Comparison of ENCODE assay signal across 1 cellular context in the genomic region with DNA sequence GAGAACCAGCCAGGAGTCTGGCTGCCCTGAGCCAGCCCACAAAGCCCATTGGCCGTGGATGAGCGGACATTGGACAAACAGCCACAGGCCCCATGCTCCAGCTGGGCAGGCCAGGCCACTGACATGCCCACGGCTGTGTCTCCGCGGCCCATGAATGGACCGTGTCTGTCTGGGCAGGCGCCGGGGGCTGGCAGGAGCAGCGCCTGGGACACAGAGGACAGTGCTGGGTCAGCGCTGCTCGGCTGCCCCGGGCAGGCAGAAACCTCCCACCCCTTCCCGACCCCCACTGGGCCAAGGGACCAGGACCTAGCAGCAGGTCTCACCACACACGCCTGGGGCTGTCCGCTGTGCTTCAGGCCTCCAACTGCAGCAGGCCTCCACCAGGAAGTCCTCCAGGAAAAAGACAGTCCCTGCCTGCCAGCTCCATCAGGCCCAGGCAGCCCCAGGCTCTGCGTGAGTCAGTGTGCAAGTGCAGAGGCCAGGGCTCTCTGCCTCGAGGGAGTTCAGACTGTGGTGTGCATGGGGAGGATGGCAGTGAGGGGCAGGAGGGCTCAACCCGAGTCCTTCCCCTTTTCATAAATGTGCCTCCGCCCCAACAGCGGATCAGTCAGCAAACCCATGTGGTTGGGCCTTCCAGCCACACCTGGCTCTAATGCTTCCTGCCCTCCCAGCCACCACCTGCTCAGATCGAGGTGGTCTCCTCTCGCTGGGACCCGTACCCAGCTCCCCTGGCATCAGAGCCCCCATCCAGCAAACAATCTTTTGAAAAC.
TF ChIP-seq lines count a peak whose summit lies in the region.

No MANE protein-coding gene starts in this region.

TF ChIP-seq in HepG2, 621 proteins besides CTCF, POLR2A, EP300 and RAD21 (continued from another document and continues in another):
- TF ChIP-seq, protein P1, sequence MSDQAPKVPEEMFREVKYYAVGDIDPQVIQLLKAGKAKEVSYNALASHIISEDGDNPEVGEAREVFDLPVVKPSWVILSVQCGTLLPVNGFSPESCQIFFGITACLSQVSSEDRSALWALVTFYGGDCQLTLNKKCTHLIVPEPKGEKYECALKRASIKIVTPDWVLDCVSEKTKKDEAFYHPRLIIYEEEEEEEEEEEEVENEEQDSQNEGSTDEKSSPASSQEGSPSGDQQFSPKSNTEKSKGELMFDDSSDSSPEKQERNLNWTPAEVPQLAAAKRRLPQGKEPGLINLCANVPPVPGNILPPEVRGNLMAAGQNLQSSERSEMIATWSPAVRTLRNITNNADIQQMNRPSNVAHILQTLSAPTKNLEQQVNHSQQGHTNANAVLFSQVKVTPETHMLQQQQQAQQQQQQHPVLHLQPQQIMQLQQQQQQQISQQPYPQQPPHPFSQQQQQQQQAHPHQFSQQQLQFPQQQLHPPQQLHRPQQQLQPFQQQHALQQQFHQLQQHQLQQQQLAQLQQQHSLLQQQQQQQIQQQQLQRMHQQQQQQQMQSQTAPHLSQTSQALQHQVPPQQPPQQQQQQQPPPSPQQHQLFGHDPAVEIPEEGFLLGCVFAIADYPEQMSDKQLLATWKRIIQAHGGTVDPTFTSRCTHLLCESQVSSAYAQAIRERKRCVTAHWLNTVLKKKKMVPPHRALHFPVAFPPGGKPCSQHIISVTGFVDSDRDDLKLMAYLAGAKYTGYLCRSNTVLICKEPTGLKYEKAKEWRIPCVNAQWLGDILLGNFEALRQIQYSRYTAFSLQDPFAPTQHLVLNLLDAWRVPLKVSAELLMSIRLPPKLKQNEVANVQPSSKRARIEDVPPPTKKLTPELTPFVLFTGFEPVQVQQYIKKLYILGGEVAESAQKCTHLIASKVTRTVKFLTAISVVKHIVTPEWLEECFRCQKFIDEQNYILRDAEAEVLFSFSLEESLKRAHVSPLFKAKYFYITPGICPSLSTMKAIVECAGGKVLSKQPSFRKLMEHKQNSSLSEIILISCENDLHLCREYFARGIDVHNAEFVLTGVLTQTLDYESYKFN (CRISPR knock-in tag; conservative IDR thresholded peaks at IDR 0.05) = no peak
- TF ChIP-seq HHEX (CRISPR knock-in tag; IDR thresholded peaks at IDR 0.05) = no peak
- TF ChIP-seq, protein P2, sequence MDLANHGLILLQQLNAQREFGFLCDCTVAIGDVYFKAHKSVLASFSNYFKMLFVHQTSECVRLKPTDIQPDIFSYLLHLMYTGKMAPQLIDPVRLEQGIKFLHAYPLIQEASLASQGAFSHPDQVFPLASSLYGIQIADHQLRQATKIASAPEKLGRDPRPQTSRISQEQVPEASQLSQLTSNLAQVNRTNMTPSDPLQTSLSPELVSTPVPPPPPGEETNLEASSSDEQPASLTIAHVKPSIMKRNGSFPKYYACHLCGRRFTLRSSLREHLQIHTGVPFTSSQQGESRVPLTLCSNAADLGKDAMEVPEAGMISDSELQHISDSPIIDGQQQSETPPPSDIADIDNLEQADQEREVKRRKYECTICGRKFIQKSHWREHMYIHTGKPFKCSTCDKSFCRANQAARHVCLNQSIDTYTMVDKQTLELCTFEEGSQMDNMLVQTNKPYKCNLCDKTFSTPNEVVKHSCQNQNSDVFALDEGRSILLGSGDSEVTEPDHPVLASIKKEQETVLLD (CRISPR knock-in tag; IDR thresholded peaks at IDR 0.05; ENCODE audit: low read depth) = no peak
- no peak for TF ChIP-seq ZFP62 (CRISPR knock-in tag; IDR thresholded peaks at IDR 0.05)
- no peak for TF ChIP-seq NBN (conservative IDR thresholded peaks at IDR 0.05)
- no peak for TF ChIP-seq PCBP2 (optimal IDR thresholded peaks at IDR 0.05; ENCODE audit: low read depth, low read length, poor library complexity, severe bottlenecking)
- no peak for TF ChIP-seq ARNTL (CRISPR knock-in tag; IDR thresholded peaks at IDR 0.05)
- TF ChIP-seq, protein P3, sequence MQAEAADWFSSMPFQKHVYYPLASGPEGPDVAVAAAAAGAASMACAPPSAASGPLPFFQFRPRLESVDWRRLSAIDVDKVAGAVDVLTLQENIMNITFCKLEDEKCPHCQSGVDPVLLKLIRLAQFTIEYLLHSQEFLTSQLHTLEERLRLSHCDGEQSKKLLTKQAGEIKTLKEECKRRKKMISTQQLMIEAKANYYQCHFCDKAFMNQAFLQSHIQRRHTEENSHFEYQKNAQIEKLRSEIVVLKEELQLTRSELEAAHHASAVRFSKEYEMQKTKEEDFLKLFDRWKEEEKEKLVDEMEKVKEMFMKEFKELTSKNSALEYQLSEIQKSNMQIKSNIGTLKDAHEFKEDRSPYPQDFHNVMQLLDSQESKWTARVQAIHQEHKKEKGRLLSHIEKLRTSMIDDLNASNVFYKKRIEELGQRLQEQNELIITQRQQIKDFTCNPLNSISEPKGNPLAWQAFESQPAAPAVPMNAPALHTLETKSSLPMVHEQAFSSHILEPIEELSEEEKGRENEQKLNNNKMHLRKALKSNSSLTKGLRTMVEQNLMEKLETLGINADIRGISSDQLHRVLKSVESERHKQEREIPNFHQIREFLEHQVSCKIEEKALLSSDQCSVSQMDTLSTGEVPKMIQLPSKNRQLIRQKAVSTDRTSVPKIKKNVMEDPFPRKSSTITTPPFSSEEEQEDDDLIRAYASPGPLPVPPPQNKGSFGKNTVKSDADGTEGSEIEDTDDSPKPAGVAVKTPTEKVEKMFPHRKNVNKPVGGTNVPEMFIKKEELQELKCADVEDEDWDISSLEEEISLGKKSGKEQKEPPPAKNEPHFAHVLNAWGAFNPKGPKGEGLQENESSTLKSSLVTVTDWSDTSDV (CRISPR knock-in tag; IDR thresholded peaks at IDR 0.05) = no peak
- TF ChIP-seq MED13 (CRISPR knock-in tag; IDR thresholded peaks at IDR 0.05) = no peak
- TF ChIP-seq, protein P4, sequence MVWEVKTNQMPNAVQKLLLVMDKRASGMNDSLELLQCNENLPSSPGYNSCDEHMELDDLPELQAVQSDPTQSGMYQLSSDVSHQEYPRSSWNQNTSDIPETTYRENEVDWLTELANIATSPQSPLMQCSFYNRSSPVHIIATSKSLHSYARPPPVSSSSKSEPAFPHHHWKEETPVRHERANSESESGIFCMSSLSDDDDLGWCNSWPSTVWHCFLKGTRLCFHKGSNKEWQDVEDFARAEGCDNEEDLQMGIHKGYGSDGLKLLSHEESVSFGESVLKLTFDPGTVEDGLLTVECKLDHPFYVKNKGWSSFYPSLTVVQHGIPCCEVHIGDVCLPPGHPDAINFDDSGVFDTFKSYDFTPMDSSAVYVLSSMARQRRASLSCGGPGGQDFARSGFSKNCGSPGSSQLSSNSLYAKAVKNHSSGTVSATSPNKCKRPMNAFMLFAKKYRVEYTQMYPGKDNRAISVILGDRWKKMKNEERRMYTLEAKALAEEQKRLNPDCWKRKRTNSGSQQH (CRISPR knock-in tag; IDR thresholded peaks at IDR 0.05; ENCODE audit: low read depth) = no peak
- TF ChIP-seq YY1 (IDR thresholded peaks at IDR 0.05; ENCODE audit: insufficient read depth, insufficient replicate concordance, low read depth, low read length) = no peak
- TF ChIP-seq, protein P5, sequence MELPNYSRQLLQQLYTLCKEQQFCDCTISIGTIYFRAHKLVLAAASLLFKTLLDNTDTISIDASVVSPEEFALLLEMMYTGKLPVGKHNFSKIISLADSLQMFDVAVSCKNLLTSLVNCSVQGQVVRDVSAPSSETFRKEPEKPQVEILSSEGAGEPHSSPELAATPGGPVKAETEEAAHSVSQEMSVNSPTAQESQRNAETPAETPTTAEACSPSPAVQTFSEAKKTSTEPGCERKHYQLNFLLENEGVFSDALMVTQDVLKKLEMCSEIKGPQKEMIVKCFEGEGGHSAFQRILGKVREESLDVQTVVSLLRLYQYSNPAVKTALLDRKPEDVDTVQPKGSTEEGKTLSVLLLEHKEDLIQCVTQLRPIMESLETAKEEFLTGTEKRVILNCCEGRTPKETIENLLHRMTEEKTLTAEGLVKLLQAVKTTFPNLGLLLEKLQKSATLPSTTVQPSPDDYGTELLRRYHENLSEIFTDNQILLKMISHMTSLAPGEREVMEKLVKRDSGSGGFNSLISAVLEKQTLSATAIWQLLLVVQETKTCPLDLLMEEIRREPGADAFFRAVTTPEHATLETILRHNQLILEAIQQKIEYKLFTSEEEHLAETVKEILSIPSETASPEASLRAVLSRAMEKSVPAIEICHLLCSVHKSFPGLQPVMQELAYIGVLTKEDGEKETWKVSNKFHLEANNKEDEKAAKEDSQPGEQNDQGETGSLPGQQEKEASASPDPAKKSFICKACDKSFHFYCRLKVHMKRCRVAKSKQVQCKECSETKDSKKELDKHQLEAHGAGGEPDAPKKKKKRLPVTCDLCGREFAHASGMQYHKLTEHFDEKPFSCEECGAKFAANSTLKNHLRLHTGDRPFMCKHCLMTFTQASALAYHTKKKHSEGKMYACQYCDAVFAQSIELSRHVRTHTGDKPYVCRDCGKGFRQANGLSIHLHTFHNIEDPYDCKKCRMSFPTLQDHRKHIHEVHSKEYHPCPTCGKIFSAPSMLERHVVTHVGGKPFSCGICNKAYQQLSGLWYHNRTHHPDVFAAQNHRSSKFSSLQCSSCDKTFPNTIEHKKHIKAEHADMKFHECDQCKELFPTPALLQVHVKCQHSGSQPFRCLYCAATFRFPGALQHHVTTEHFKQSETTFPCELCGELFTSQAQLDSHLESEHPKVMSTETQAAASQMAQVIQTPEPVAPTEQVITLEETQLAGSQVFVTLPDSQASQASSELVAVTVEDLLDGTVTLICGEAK (IDR thresholded peaks at IDR 0.05) = no peak
- TF ChIP-seq, protein P5 (CRISPR knock-in tag; IDR thresholded peaks at IDR 0.05) = no peak
- TF ChIP-seq MIER3 (CRISPR knock-in tag; IDR thresholded peaks at IDR 0.05; ENCODE audit: borderline replicate concordance) = peak; percentile 18; the same call in 1 of the 2 replicates
- TF ChIP-seq ZNF34 (CRISPR knock-in tag; IDR thresholded peaks at IDR 0.05; ENCODE audit: borderline replicate concordance) = no peak
- TF ChIP-seq TOPORS (CRISPR knock-in tag; IDR thresholded peaks at IDR 0.05) = peak; percentile 48; the same call in 1 of the 2 replicates
- TF ChIP-seq SIX1 (CRISPR knock-in tag; IDR thresholded peaks at IDR 0.05; ENCODE audit: borderline replicate concordance) = no peak
- TF ChIP-seq, protein P6, sequence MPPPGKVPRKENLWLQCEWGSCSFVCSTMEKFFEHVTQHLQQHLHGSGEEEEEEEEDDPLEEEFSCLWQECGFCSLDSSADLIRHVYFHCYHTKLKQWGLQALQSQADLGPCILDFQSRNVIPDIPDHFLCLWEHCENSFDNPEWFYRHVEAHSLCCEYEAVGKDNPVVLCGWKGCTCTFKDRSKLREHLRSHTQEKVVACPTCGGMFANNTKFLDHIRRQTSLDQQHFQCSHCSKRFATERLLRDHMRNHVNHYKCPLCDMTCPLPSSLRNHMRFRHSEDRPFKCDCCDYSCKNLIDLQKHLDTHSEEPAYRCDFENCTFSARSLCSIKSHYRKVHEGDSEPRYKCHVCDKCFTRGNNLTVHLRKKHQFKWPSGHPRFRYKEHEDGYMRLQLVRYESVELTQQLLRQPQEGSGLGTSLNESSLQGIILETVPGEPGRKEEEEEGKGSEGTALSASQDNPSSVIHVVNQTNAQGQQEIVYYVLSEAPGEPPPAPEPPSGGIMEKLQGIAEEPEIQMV (CRISPR knock-in tag; IDR thresholded peaks at IDR 0.05; ENCODE audit: low read depth) = 0 out of 2 replicates have a peak, but pooled peaks have one; percentile 24
- no peak for TF ChIP-seq FOSL1 (CRISPR knock-in tag; IDR thresholded peaks at IDR 0.05; ENCODE audit: borderline replicate concordance)
- no peak for TF ChIP-seq ZNF883 (CRISPR knock-in tag; IDR thresholded peaks at IDR 0.05; ENCODE audit: not compliant biosample characterization)
- TF ChIP-seq ZNF101 (CRISPR knock-in tag; IDR thresholded peaks at IDR 0.05; ENCODE audit: borderline replicate concordance, low read depth) = no peak
- TF ChIP-seq NFE2 (CRISPR knock-in tag; IDR thresholded peaks at IDR 0.05) = no peak
- no peak for TF ChIP-seq ZNF766 (CRISPR knock-in tag; IDR thresholded peaks at IDR 0.05; ENCODE audit: borderline replicate concordance)
- TF ChIP-seq, protein P7, sequence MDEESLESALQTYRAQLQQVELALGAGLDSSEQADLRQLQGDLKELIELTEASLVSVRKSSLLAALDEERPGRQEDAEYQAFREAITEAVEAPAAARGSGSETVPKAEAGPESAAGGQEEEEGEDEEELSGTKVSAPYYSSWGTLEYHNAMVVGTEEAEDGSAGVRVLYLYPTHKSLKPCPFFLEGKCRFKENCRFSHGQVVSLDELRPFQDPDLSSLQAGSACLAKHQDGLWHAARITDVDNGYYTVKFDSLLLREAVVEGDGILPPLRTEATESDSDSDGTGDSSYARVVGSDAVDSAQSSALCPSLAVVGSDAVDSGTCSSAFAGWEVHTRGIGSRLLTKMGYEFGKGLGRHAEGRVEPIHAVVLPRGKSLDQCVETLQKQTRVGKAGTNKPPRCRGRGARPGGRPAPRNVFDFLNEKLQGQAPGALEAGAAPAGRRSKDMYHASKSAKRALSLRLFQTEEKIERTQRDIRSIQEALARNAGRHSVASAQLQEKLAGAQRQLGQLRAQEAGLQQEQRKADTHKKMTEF (CRISPR knock-in tag; IDR thresholded peaks at IDR 0.05) = peak; percentile 21; the same call in 1 of the 2 replicates
- TF ChIP-seq, protein P8, sequence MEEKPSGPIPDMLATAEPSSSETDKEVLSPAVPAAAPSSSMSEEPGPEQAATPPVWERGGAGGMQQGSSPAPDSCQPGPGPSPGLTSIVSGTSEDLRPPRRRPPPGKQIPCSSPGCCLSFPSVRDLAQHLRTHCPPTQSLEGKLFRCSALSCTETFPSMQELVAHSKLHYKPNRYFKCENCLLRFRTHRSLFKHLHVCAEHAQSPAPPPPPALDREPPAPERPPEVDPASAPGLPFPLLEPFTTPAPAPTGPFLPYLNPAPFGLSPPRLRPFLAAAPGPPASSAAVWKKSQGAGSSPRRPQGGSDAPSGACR (CRISPR knock-in tag; IDR thresholded peaks at IDR 0.05) = peak; percentile 66; the same call in 1 of the 2 replicates
